Comparison of ENCODE assay signal across 11 cellular contexts in the genomic region with DNA sequence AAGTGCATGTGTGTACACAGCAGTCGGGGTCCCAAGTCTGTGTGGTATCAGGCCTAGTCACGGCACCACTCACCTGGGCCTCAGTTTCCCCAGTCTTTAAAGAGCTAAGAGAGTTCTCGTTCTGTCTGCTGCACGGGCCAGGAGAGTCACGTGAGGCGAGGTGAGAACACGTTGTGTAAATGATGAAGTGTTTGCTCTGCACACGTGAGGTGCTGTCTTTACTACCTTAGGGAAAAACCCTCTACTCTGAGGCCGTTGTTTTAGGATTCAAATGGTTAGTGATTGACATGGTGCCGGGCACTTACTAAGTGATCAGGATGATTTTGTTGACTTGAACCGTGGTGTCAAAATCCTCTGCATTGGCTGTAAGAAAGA.
DNase-seq lines count a peak whose midpoint lies in the region; ATAC-seq and TF ChIP-seq lines count a peak whose summit lies in the region.
"Had no signal": no experiment of that assay in that cellular context is flagged by ENCODE, and none has a peak within 500 bp of the region (broad histone marks: within the 10 kb centered on the region; RNA-seq: fewer than 3 reads in every experiment).

No MANE protein-coding gene starts in this region.

- H3K4me3 ChIP-seq in OCI-LY1 (ENCODE audit: low read depth, low read length, poor library complexity, severe bottlenecking) (no peak overlapping the region), rectal smooth muscle tissue (ENCODE audit: low read length) (peak overlapping the region; percentile 14)

- H3K4me1 ChIP-seq in OCI-LY1 (ENCODE audit: insufficient read depth, low read length, severe bottlenecking) = peaks cover 64% of the 10 kb centered on the region
- peaks cover 67% of the 10 kb centered on the region for H3K4me1 ChIP-seq in rectal smooth muscle tissue (ENCODE audit: control insufficient read depth, insufficient read depth, low read length)

- H3K36me3 ChIP-seq in OCI-LY1 (ENCODE audit: insufficient read depth, low read length) = 0 out of 2 replicates have a peak, but pooled peaks cover 4% of the 10 kb centered on the region
- no peaks in the 10 kb centered on the region for H3K36me3 ChIP-seq in rectal smooth muscle tissue (ENCODE audit: control insufficient read depth, insufficient read depth, low read length)

- H3K27me3 ChIP-seq in OCI-LY1 (ENCODE audit: insufficient read depth, low read length) (no peaks in the 10 kb centered on the region), rectal smooth muscle tissue (ENCODE audit: control insufficient read depth, insufficient read depth, low read length) (no peaks in the 10 kb centered on the region)

- no peaks in the 10 kb centered on the region for H4K20me1 ChIP-seq in OCI-LY1 (ENCODE audit: insufficient read depth, low read length)

- peak; percentile 17 for DNase-seq in GM04504 (ENCODE audit: low read depth)
- DNase-seq in fibroblast of peridontal ligament (ENCODE audit: extremely low read depth) = peak; percentile 50
- no peak for DNase-seq in anterior cingulate cortex (lab: John Stamatoyannopoulos, UW)
- no peak for DNase-seq in Kasumi-1 (lab: John Stamatoyannopoulos, UW)
- DNase-seq: MM.1S, naive B cell had no signal

- no peaks in the 10 kb centered on the region for H3F3A ChIP-seq in OCI-LY1 (ENCODE audit: insufficient read depth, low read length)

- H3K27ac ChIP-seq in OCI-LY1 (ENCODE audit: low read depth, low read length, poor library complexity, severe bottlenecking) = peak overlapping the region; percentile 88
- peak overlapping the region; percentile 96 for H3K27ac ChIP-seq in rectal smooth muscle tissue (ENCODE audit: low read depth, low read length)

- H3K9me2 ChIP-seq in OCI-LY1 (ENCODE audit: low read depth, low read length) = no peaks in the 10 kb centered on the region

- H3K4me2 ChIP-seq in OCI-LY1 (ENCODE audit: low read length) = no peak overlapping the region

- H3K79me2 ChIP-seq in OCI-LY1 (ENCODE audit: insufficient read depth, low read length) = peaks cover 38% of the 10 kb centered on the region

- no peak overlapping the region for H2AFZ ChIP-seq in OCI-LY1 (ENCODE audit: low read length)

- H3K9me3 ChIP-seq in OCI-LY1 (ENCODE audit: low read length) = no peaks in the 10 kb centered on the region

- TF ChIP-seq CTCF in OCI-LY1 (IDR thresholded peaks at IDR 0.05; ENCODE audit: low read length) = no peak

- ATAC-seq in GM19351 (IDR thresholded peaks at IDR 0.05; ENCODE audit: unreplicated experiment) (no peak), HG02884 (IDR thresholded peaks at IDR 0.05; ENCODE audit: unreplicated experiment) (no peak)
- ATAC-seq: activated T-helper 17 cell treated with anti-CD3 and anti-CD28 coated beads, Interleukin-2, amount 50 U/mL, for 72 hours had no signal

- H3K9ac ChIP-seq in OCI-LY1 (ENCODE audit: low read length) = no peak overlapping the region
- H3K9ac ChIP-seq in rectal smooth muscle tissue (ENCODE audit: low read length) = no peak overlapping the region

Comparison
In these comparisons a context has a peak if more than half of its experiments do, and no peak if none do; other contexts are left out.
1. DNase-seq: peak in GM04504 (single experiment) and fibroblast of peridontal ligament (single experiment); none in anterior cingulate cortex (0 of 58) and Kasumi-1 (0 of 2).